ENCODE assay signal across 1 cellular context in genomic region chr15:74830868-74831267, GRCh38.
TF ChIP-seq lines count a peak whose summit lies in the region.

No MANE protein-coding gene starts in this region.

TF ChIP-seq in WTC11, 78 proteins besides CTCF, POLR2A, EP300 and RAD21 (continued from another document):
- TF ChIP-seq, protein P1, sequence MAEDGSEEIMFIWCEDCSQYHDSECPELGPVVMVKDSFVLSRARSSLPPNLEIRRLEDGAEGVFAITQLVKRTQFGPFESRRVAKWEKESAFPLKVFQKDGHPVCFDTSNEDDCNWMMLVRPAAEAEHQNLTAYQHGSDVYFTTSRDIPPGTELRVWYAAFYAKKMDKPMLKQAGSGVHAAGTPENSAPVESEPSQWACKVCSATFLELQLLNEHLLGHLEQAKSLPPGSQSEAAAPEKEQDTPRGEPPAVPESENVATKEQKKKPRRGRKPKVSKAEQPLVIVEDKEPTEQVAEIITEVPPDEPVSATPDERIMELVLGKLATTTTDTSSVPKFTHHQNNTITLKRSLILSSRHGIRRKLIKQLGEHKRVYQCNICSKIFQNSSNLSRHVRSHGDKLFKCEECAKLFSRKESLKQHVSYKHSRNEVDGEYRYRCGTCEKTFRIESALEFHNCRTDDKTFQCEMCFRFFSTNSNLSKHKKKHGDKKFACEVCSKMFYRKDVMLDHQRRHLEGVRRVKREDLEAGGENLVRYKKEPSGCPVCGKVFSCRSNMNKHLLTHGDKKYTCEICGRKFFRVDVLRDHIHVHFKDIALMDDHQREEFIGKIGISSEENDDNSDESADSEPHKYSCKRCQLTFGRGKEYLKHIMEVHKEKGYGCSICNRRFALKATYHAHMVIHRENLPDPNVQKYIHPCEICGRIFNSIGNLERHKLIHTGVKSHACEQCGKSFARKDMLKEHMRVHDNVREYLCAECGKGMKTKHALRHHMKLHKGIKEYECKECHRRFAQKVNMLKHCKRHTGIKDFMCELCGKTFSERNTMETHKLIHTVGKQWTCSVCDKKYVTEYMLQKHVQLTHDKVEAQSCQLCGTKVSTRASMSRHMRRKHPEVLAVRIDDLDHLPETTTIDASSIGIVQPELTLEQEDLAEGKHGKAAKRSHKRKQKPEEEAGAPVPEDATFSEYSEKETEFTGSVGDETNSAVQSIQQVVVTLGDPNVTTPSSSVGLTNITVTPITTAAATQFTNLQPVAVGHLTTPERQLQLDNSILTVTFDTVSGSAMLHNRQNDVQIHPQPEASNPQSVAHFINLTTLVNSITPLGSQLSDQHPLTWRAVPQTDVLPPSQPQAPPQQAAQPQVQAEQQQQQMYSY (CRISPR knock-in tag; IDR thresholded peaks at IDR 0.05), result no peak
- no peak for TF ChIP-seq SP1 (CRISPR knock-in tag; conservative IDR thresholded peaks at IDR 0.05)
- TF ChIP-seq, protein P2, sequence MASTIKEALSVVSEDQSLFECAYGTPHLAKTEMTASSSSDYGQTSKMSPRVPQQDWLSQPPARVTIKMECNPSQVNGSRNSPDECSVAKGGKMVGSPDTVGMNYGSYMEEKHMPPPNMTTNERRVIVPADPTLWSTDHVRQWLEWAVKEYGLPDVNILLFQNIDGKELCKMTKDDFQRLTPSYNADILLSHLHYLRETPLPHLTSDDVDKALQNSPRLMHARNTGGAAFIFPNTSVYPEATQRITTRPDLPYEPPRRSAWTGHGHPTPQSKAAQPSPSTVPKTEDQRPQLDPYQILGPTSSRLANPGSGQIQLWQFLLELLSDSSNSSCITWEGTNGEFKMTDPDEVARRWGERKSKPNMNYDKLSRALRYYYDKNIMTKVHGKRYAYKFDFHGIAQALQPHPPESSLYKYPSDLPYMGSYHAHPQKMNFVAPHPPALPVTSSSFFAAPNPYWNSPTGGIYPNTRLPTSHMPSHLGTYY (CRISPR knock-in tag; IDR thresholded peaks at IDR 0.05), result no peak
